ENCODE assay signal across 11 cellular contexts in the genomic region with DNA sequence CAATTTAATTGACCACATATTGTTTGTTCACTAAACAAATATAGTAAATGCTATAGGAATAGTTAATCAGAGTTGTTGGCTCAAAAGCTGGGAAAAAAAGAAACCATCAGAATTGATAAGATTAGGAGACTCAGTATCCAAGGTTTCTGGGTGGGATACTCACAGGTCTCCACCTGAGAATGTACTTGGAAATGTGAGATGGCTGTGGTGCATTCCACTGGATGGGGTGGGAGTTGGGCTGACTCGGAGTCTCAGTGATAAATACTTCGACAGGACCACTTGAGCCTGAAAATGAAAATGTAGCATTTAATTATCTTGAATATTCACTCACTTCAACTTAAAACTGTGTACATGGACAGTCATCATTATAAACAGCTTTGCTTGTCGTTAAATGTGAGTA.
"Had no signal": no experiment of that assay in that cellular context is flagged by ENCODE, and none has a peak within 500 bp of the region (broad histone marks: within the 10 kb centered on the region; RNA-seq: fewer than 3 reads in every experiment).

No MANE protein-coding gene starts in this region.

- H3K36me3 ChIP-seq: pancreas had no signal

- H3K36me3 Mint-ChIP-seq: memory B cell had no signal

- DNase-seq: activated CD4-positive, alpha-beta T cell treated with anti-CD3 and anti-CD28 coated beads for 36 hours; activated naive CD4-positive, alpha-beta T cell treated with anti-CD3 and anti-CD28 coated beads for 36 hours; dermis blood vessel endothelial cell; glutamatergic neuron; nephron progenitor cell; pancreas; small intestine; SW 1271; transverse colon had no signal

- H3K9me3 ChIP-seq: pancreas, transverse colon had no signal

- H3K4me1 Mint-ChIP-seq: memory B cell, nephron progenitor cell had no signal

- H3K4me1 ChIP-seq: transverse colon had no signal

- H3K27ac Mint-ChIP-seq: activated CD4-positive, alpha-beta T cell treated with anti-CD3 and anti-CD28 coated beads for 36 hours; activated naive CD4-positive, alpha-beta T cell treated with anti-CD3 and anti-CD28 coated beads for 36 hours; activated T-helper 1 cell treated with anti-CD3 and anti-CD28 coated beads, Interleukin-12 subunit alpha, Interleukin-12 subunit beta, Interleukin-2, Interleukin-4 antibody, amounts not matched to agents 30 ng/mL and 10 ng/mL and 1 ng/mL, durations not matched to agents 14 hours and 24 hours and 36 hours; memory B cell; nephron progenitor cell had no signal

- H3K27me3 ChIP-seq: pancreas, transverse colon had no signal

- ATAC-seq: activated CD4-positive, alpha-beta T cell treated with anti-CD3 and anti-CD28 coated beads for 36 hours; pancreas had no signal

- H3K4me3 Mint-ChIP-seq: activated CD4-positive, alpha-beta T cell treated with anti-CD3 and anti-CD28 coated beads for 36 hours; activated naive CD4-positive, alpha-beta T cell treated with anti-CD3 and anti-CD28 coated beads for 36 hours; activated T-helper 1 cell treated with anti-CD3 and anti-CD28 coated beads, Interleukin-12 subunit alpha, Interleukin-12 subunit beta, Interleukin-2, Interleukin-4 antibody, amounts not matched to agents 30 ng/mL and 10 ng/mL and 1 ng/mL, durations not matched to agents 14 hours and 24 hours and 36 hours; memory B cell; nephron progenitor cell had no signal

- H3K9me3 Mint-ChIP-seq: activated naive CD4-positive, alpha-beta T cell treated with anti-CD3 and anti-CD28 coated beads for 36 hours; activated T-helper 1 cell treated with anti-CD3 and anti-CD28 coated beads, Interleukin-12 subunit alpha, Interleukin-12 subunit beta, Interleukin-2, Interleukin-4 antibody, amounts not matched to agents 30 ng/mL and 10 ng/mL and 1 ng/mL, durations not matched to agents 14 hours and 24 hours and 36 hours; memory B cell; nephron progenitor cell had no signal

- H3K4me3 ChIP-seq: pancreas, transverse colon had no signal

- H3K27ac ChIP-seq: pancreas had no signal
